ENCODE assay signal across 9 cellular contexts in genomic region chr18:46213295-46213694, GRCh38.
DNase-seq lines count a peak whose midpoint lies in the region; ATAC-seq, FAIRE-seq and TF ChIP-seq lines count a peak whose summit lies in the region.
"Had no signal": no experiment of that assay in that cellular context is flagged by ENCODE, and none has a peak within 500 bp of the region (broad histone marks: within the 10 kb centered on the region; RNA-seq: fewer than 3 reads in every experiment).

No MANE protein-coding gene starts in this region.

- H3K9me3 Mint-ChIP-seq in activated naive CD4-positive, alpha-beta T cell treated with anti-CD3 and anti-CD28 coated beads, Interleukin-2, amount 50 U/mL, for 72 hours, result peaks cover 5 to 8% of the 10 kb centered on the region in 2 donors
- H3K9me3 Mint-ChIP-seq: IgD-negative memory B cell had no signal

- intact Hi-C loops in gastrocnemius medialis (cut with DNase I; ENCODE audit: low total_unique reads), result loop anchor here (5.0 kb wide), 1 partner anchor 66 kb away; no protein-coding TSS in a partner anchor

- H2BK20ac ChIP-seq in H1 (ENCODE audit: low read length), result no peak overlapping the region

- H3K23ac ChIP-seq in H1 (ENCODE audit: insufficient read length), result no peak overlapping the region

- CTCF ChIA-PET in SK-N-SH (lab: Yijun Ruan, JAX), result interaction anchor here (1.0 to 3.8 kb wide), 2 partner anchors 40 kb away, joined by 3 to 13 read pairs; a partner anchor contains a TSS
- CTCF ChIA-PET in H1 (lab: Charles Lee; ENCODE audit: partially characterized antibody), result interaction anchor here (1.0 to 4.7 kb wide), 7 partner anchors 11 to 64 kb away, joined by 4 to 28 read pairs (median 12); a partner anchor contains a TSS

- H4K20me1 ChIP-seq in SK-N-SH (ENCODE audit: insufficient read depth) (peaks cover 43% of the 10 kb centered on the region), H1 (replicated peaks in 1 of 2; ENCODE audit: control insufficient read depth in 1 of 2, insufficient read depth in 2 of 2, low read length in 2 of 2) (peaks cover 0 to 4% of the 10 kb centered on the region in 2 experiments)

- TF ChIP-seq RAD21 in SK-N-SH (IDR thresholded peaks at IDR 0.05; ENCODE audit: low read length) (peak; percentile 33; the same call in 1 of the 2 replicates), H1 (IDR thresholded peaks at IDR 0.05 in 1 of 2, conservative IDR thresholded peaks at IDR 0.05 in 1 of 2; ENCODE audit: low read depth in 2 of 2, low read length in 2 of 2) (peak; percentile 34 to 42; a peak in 3 of 4 replicates)

- ATAC-seq in SK-N-SH treated with all-trans-retinoic acid at 6 μM for 48 hours (no peak), gastrocnemius medialis (peak; percentile 28 to 59), HG02884 (IDR thresholded peaks at IDR 0.05; ENCODE audit: unreplicated experiment) (no peak)
- ATAC-seq in activated naive CD4-positive, alpha-beta T cell treated with anti-CD3 and anti-CD28 coated beads, Interleukin-2, amount 50 U/mL, for 72 hours, result no peak

- WGBS in SK-N-SH (ENCODE audit: low lambda C conversion rate), result 77% methylated on average over 3 of the region's 3 CpGs
- WGBS in H1 (ENCODE audit: extremely low coverage in 1 of 2, insufficient coverage in 1 of 2, insufficient read length in 1 of 2, insufficient replicate concordance in 2 of 2, low coverage in 1 of 2, low lambda C conversion rate in 2 of 2, missing lambda C conversion rate in 1 of 2), 2 experiments, result 38% methylated on average over 3 of the region's 3 CpGs; no CpG with 5 or more reads in 1 of the 2 experiments

- H3K18ac ChIP-seq in H1 (ENCODE audit: extremely low read depth, low read length), result no peak overlapping the region

- no peak for FAIRE-seq in H1 (lab: Jason Lieb, UNC)

- H3K79me1 ChIP-seq in H1 (ENCODE audit: low read depth, low read length), result peaks cover 2% of the 10 kb centered on the region; the same call in 1 of the 2 replicates

- H2BK5ac ChIP-seq in H1 (ENCODE audit: low read depth, low read length), result no peak overlapping the region

- H3K9me2 ChIP-seq in SK-N-SH, result no peaks in the 10 kb centered on the region

- H4K8ac ChIP-seq in H1 (ENCODE audit: extremely low read depth, insufficient read depth, low read length), result no peak overlapping the region

- H3K27me3 ChIP-seq in SK-N-SH (ENCODE audit: insufficient read depth) (no peaks in the 10 kb centered on the region), H1 (replicated peaks in 1 of 4; ENCODE audit: control insufficient read depth in 3 of 4, extremely low read depth in 1 of 4, insufficient read depth in 3 of 4, low read length in 3 of 4) (no peaks in the 10 kb centered on the region), gastrocnemius medialis (no peaks in the 10 kb centered on the region)

- TF ChIP-seq EP300 in SK-N-SH (IDR thresholded peaks at IDR 0.05; ENCODE audit: borderline replicate concordance in 1 of 2, low read depth in 1 of 2, low read length in 1 of 2), result no peak
- TF ChIP-seq EP300 in H1 (IDR thresholded peaks at IDR 0.05; ENCODE audit: borderline replicate concordance in 1 of 2, low read depth in 2 of 2, low read length in 2 of 2), result no peak

- POLR2A ChIA-PET in SK-N-SH (lab: Yijun Ruan, JAX), result no interaction called here
- POLR2A ChIA-PET in H1 (lab: Charles Lee; ENCODE audit: partially characterized antibody), result no interaction called here

- DNase-seq in SK-N-SH, result peak; percentile 17
- peak; percentile 61 for DNase-seq in NAMALWA (ENCODE audit: low spot score)
- DNase-seq in H1 (ENCODE audit: low read depth in 1 of 2, low spot score in 2 of 2), result no peak
- no peak for DNase-seq in gastrocnemius medialis
- no peak for DNase-seq in DMS79 treated with DMSO at 0.1 percent for 48 hours (lab: John Stamatoyannopoulos, UW)
- DNase-seq in activated naive CD4-positive, alpha-beta T cell treated with anti-CD3 and anti-CD28 coated beads, Interleukin-2, amount 50 U/mL, for 72 hours (ENCODE audit: low spot score in 2 of 2), result no peak

- H2BK120ac ChIP-seq in H1 (replicated peaks; ENCODE audit: low read depth, low read length), result no peak overlapping the region

- peaks cover 14 to 26% of the 10 kb centered on the region in 2 donors for H3K36me3 Mint-ChIP-seq in activated naive CD4-positive, alpha-beta T cell treated with anti-CD3 and anti-CD28 coated beads, Interleukin-2, amount 50 U/mL, for 72 hours
- H3K36me3 Mint-ChIP-seq: IgD-negative memory B cell had no signal

- H3K36me3 ChIP-seq in SK-N-SH (replicated peaks in 1 of 2; ENCODE audit: control insufficient read depth in 1 of 2, insufficient read depth in 2 of 2, low read length in 1 of 2) (peaks cover 4 to 17% of the 10 kb centered on the region in 2 experiments), H1 (ENCODE audit: control insufficient read depth in 2 of 4, insufficient read depth in 4 of 4, low read length in 3 of 4) (peaks cover 0 to 12% (median 5%) of the 10 kb centered on the region in 4 experiments; a peak in 4 of 8 replicates), gastrocnemius medialis (no peaks in the 10 kb centered on the region)

- H3F3A ChIP-seq in SK-N-SH (replicated peaks; ENCODE audit: insufficient read depth), result peaks cover 15% of the 10 kb centered on the region

- H3K23me2 ChIP-seq in H1 (ENCODE audit: low read depth, low read length), result no peaks in the 10 kb centered on the region

- peak; percentile 42 for TF ChIP-seq CTCF in SK-N-SH (IDR thresholded peaks at IDR 0.05)
- TF ChIP-seq CTCF in H1 (IDR thresholded peaks at IDR 0.05; ENCODE audit: control extremely low read depth in 1 of 3, insufficient read depth in 1 of 3, low read depth in 1 of 3, low read length in 3 of 3), result peak in 2 of 3 experiments; percentile 17 to 42; a peak in 2 of 4 replicates
- TF ChIP-seq CTCF in gastrocnemius medialis (IDR thresholded peaks at IDR 0.05 in 4 of 5, conservative IDR thresholded peaks at IDR 0.05 in 1 of 5), result peak; percentile 29 to 59 (median 42)

- H4K5ac ChIP-seq in H1 (ENCODE audit: insufficient read length, low read depth, low read length), result no peak overlapping the region

- H3K4me2 ChIP-seq in SK-N-SH (no peak overlapping the region), H1 (ENCODE audit: insufficient read depth in 1 of 2, low read depth in 2 of 2, low read length in 2 of 2) (no peak overlapping the region)

- H2BK12ac ChIP-seq in H1 (ENCODE audit: low read depth, low read length), result no peak overlapping the region

- no peak overlapping the region for H3K4me3 ChIP-seq in SK-N-SH (ENCODE audit: low read depth in 2 of 2, low read length in 1 of 2)
- H3K4me3 ChIP-seq in H1 (ENCODE audit: extremely low read depth in 1 of 4, insufficient read depth in 2 of 4, low read depth in 3 of 4, low read length in 4 of 4), result no peak overlapping the region
- no peak overlapping the region for H3K4me3 ChIP-seq in gastrocnemius medialis

- H3K27ac ChIP-seq in SK-N-SH (ENCODE audit: low read depth in 2 of 2, low read length in 1 of 2) (no peak overlapping the region), H1 (ENCODE audit: low read depth, low read length) (no peak overlapping the region), gastrocnemius medialis (peak overlapping the region in 2 of 4 donors; percentile 28 to 46)

- no peak overlapping the region for H3K4ac ChIP-seq in H1 (replicated peaks; ENCODE audit: insufficient read length, low read depth, low read length)

- in situ Hi-C loops in gastrocnemius medialis (cut with MboI; ENCODE audit: low sequenced_read_pairs in 4 of 4), result no loop called here

- no peak overlapping the region for H2AK5ac ChIP-seq in H1 (ENCODE audit: low read depth, low read length)

- no peak overlapping the region for H3K9ac ChIP-seq in SK-N-SH
- H3K9ac ChIP-seq in H1 (replicated peaks in 1 of 4; ENCODE audit: extremely low read depth in 1 of 4, low read depth in 3 of 4, low read length in 3 of 4), result no peak overlapping the region

- H3K4me1 ChIP-seq in SK-N-SH (ENCODE audit: control insufficient read depth in 1 of 2, insufficient read depth in 2 of 2, low read depth in 1 of 2, low read length in 1 of 2) (peaks cover 0 to 11% of the 10 kb centered on the region in 2 experiments; a peak in 2 of 4 replicates), H1 (replicated peaks in 1 of 4; ENCODE audit: control insufficient read depth in 3 of 4, insufficient read depth in 4 of 4, low read length in 3 of 4) (no peaks in the 10 kb centered on the region), gastrocnemius medialis (peaks cover 22 to 26% of the 10 kb centered on the region in 2 donors)

- H3K27ac Mint-ChIP-seq in activated naive CD4-positive, alpha-beta T cell treated with anti-CD3 and anti-CD28 coated beads, Interleukin-2, amount 50 U/mL, for 72 hours, result no peak overlapping the region

- H2AFZ ChIP-seq in SK-N-SH (ENCODE audit: low read depth), result no peak overlapping the region
- H2AFZ ChIP-seq in H1 (ENCODE audit: low read length), result no peak overlapping the region

- no peak overlapping the region for H4K91ac ChIP-seq in H1 (replicated peaks; ENCODE audit: insufficient read length, low read length)

- peaks cover 81% of the 10 kb centered on the region for H3K79me2 ChIP-seq in SK-N-SH (ENCODE audit: insufficient read depth)
- peaks cover 0 to 36% of the 10 kb centered on the region in 2 experiments; a peak in 3 of 4 replicates for H3K79me2 ChIP-seq in H1 (ENCODE audit: control insufficient read depth in 1 of 2, insufficient read depth in 2 of 2, low read length in 2 of 2)

- H3K9me3 ChIP-seq in SK-N-SH, result no peaks in the 10 kb centered on the region
- H3K9me3 ChIP-seq in H1 (ENCODE audit: insufficient read depth in 2 of 2, low read depth in 1 of 2, low read length in 1 of 2), result no peaks in the 10 kb centered on the region
- no peaks in the 10 kb centered on the region for H3K9me3 ChIP-seq in gastrocnemius medialis

- H3K56ac ChIP-seq in H1 (replicated peaks; ENCODE audit: insufficient read length, low read depth, low read length), result no peak overlapping the region

- no peak overlapping the region for H2BK15ac ChIP-seq in H1 (ENCODE audit: low read length)

- no peak overlapping the region for H3K14ac ChIP-seq in H1 (ENCODE audit: insufficient read length)

- TF ChIP-seq POLR2A in H1 (IDR thresholded peaks at IDR 0.05; ENCODE audit: control extremely low read depth in 1 of 2, low read depth in 2 of 2, low read length in 2 of 2) (no peak), gastrocnemius medialis (IDR thresholded peaks at IDR 0.05) (no peak)

TF ChIP-seq in SK-N-SH treated with all-trans-retinoic acid at 6 μM for 48 hours, 23 proteins besides CTCF, POLR2A, EP300 and RAD21 (continues in another document):
- no peak for TF ChIP-seq ZNF70 (CRISPR knock-in tag; IDR thresholded peaks at IDR 0.05)
- no peak for TF ChIP-seq ARNTL (CRISPR knock-in tag; IDR thresholded peaks at IDR 0.05; ENCODE audit: borderline replicate concordance, low read depth)
- TF ChIP-seq OSR1 (CRISPR knock-in tag; IDR thresholded peaks at IDR 0.05), result no peak
- TF ChIP-seq ESRRG (CRISPR knock-in tag; IDR thresholded peaks at IDR 0.05), result no peak
- no peak for TF ChIP-seq ZNF565 (CRISPR knock-in tag; conservative IDR thresholded peaks at IDR 0.05; ENCODE audit: low read depth)

TF ChIP-seq in H1, 55 proteins besides CTCF, POLR2A, EP300 and RAD21 (continues in another document):
- no peak for TF ChIP-seq NRF1 (IDR thresholded peaks at IDR 0.05; ENCODE audit: low read depth, low read length)
- TF ChIP-seq SP1 (IDR thresholded peaks at IDR 0.05; ENCODE audit: low read depth, low read length), result no peak
- no peak for TF ChIP-seq TBP (IDR thresholded peaks at IDR 0.05; ENCODE audit: low read depth, low read length)
- no peak for TF ChIP-seq KDM5A (IDR thresholded peaks at IDR 0.05; ENCODE audit: low read length)
- TF ChIP-seq CREB1 (IDR thresholded peaks at IDR 0.05), result no peak

Comparison
In these comparisons a context has a peak if more than half of its experiments do, and no peak if none do; other contexts are left out.
1. DNase-seq: peak in SK-N-SH (single experiment) and NAMALWA (single experiment); none in H1 (0 of 2), gastrocnemius medialis (0 of 2), DMS79 treated with DMSO at 0.1 percent for 48 hours (single experiment) and activated naive CD4-positive, alpha-beta T cell treated with anti-CD3 and anti-CD28 coated beads, Interleukin-2, amount 50 U/mL, for 72 hours (0 of 2).
2. ATAC-seq: peak in gastrocnemius medialis (2 of 2); none in SK-N-SH treated with all-trans-retinoic acid at 6 μM for 48 hours (single experiment), HG02884 (single experiment) and activated naive CD4-positive, alpha-beta T cell treated with anti-CD3 and anti-CD28 coated beads, Interleukin-2, amount 50 U/mL, for 72 hours (0 of 2).
3. Of the 17 proteins assayed by ChIP-seq in both H1 and SK-N-SH: peak only in H1: none; only in SK-N-SH: none; in both: CTCF and RAD21; in neither: 15.
4. Peak in every context shown above with its lines, with median percentiles within 50 percentile points of each other: CTCF ChIP-seq.